ENCODE assay signal across 9 cellular contexts in genomic region chr22:37330200-37331033, GRCh38. TPM values are rescaled to one million over a fixed set of nuclear protein-coding genes. Genes with fewer than 3 reads are reported as not detected.
DNase-seq lines count a peak whose midpoint lies in the region; ATAC-seq and TF ChIP-seq lines count a peak whose summit lies in the region.
"Had no signal": no experiment of that assay in that cellular context is flagged by ENCODE, and none has a peak within 500 bp of the region (broad histone marks: within the 10 kb centered on the region; RNA-seq: fewer than 3 reads in every experiment).

No MANE protein-coding gene starts in this region.

- no peak overlapping the region for H3K4me2 ChIP-seq in KMS-11

- in situ Hi-C loops in SK-MEL-5 (cut with HindIII; ENCODE audit: low pct_unique_long_range_greater_than_20kb, low sequenced_read_pairs): no loop called here

- H3K4me1 ChIP-seq in KMS-11 (ENCODE audit: low read depth, poor library complexity, severe bottlenecking): peaks cover 5% of the 10 kb centered on the region
- no peaks in the 10 kb centered on the region for H3K4me1 ChIP-seq in endodermal cell (ENCODE audit: control insufficient read depth, insufficient read depth, low read length)

- H3K36me3 Mint-ChIP-seq in endodermal cell (ENCODE audit: low read depth) (no peaks in the 10 kb centered on the region), progenitor cell of endocrine pancreas (ENCODE audit: insufficient read depth) (no peaks in the 10 kb centered on the region)

- H3K4me1 Mint-ChIP-seq in endodermal cell: peaks cover 3% of the 10 kb centered on the region
- H3K4me1 Mint-ChIP-seq in progenitor cell of endocrine pancreas (ENCODE audit: low read depth): peaks cover 23% of the 10 kb centered on the region

- H3K36me3 ChIP-seq in KMS-11 (ENCODE audit: insufficient read depth): no peaks in the 10 kb centered on the region
- no peaks in the 10 kb centered on the region for H3K36me3 ChIP-seq in endodermal cell (ENCODE audit: control insufficient read depth, insufficient read depth, low read length)

- no peak overlapping the region for H2AFZ ChIP-seq in KMS-11 (ENCODE audit: low read depth)

- peak; percentile 36 for TF ChIP-seq CTCF in KMS-11 (conservative IDR thresholded peaks at IDR 0.05; ENCODE audit: low read depth, low read length)
- peak; percentile 70 for TF ChIP-seq CTCF in endodermal cell (conservative IDR thresholded peaks at IDR 0.05)
- peak; percentile 60 for TF ChIP-seq CTCF in progenitor cell of endocrine pancreas (IDR thresholded peaks at IDR 0.05; ENCODE audit: unreplicated experiment)

- H3K9ac ChIP-seq in KMS-11: no peak overlapping the region
- H3K9ac ChIP-seq in endodermal cell (ENCODE audit: extremely low read depth, low read length, poor library complexity, severe bottlenecking): no peak overlapping the region

- peaks cover 77% of the 10 kb centered on the region for H3K27me3 ChIP-seq in KMS-11 (ENCODE audit: insufficient read depth, low read depth)
- peaks cover 61% of the 10 kb centered on the region for H3K27me3 ChIP-seq in endodermal cell (ENCODE audit: control insufficient read depth, insufficient read depth, low read length, poor library complexity, severe bottlenecking)

- no peaks in the 10 kb centered on the region for H3K79me2 ChIP-seq in KMS-11 (ENCODE audit: insufficient read depth, low read depth)

- no peaks in the 10 kb centered on the region for H4K20me1 ChIP-seq in KMS-11 (ENCODE audit: insufficient read depth)

- no peak for ATAC-seq in HG02938 (IDR thresholded peaks at IDR 0.05; ENCODE audit: unreplicated experiment)
- no peak for ATAC-seq in GM21576 (IDR thresholded peaks at IDR 0.05; ENCODE audit: unreplicated experiment)

- H3K27ac Mint-ChIP-seq in endodermal cell (no peak overlapping the region), progenitor cell of endocrine pancreas (peak overlapping the region; percentile 60)

- no peak overlapping the region for H3K27ac ChIP-seq in KMS-11
- H3K27ac ChIP-seq in endodermal cell (ENCODE audit: low read depth, low read length): no peak overlapping the region
- H3K27ac ChIP-seq: skin epidermis had no signal

- H3K4me3 ChIP-seq in KMS-11 (IDR thresholded peaks at IDR 0.05; ENCODE audit: insufficient read depth, low read depth, low read length) (no peak overlapping the region), endodermal cell (ENCODE audit: low read length) (no peak overlapping the region)
- H3K4me3 ChIP-seq: skin epidermis had no signal

- H3K27me3 Mint-ChIP-seq in endodermal cell (ENCODE audit: insufficient read depth) (peaks cover 79% of the 10 kb centered on the region), progenitor cell of endocrine pancreas (peaks cover 30% of the 10 kb centered on the region)

- DNase-seq in NCI-H1417 (lab: John Stamatoyannopoulos, UW) (peak; percentile 34 to 74 (median 40)), NCI-H1417 treated with DMSO at 0.1 percent for 48 hours (lab: John Stamatoyannopoulos, UW) (no peak), SK-MEL-5 (ENCODE audit: low read depth, low spot score) (peak; percentile 80), endodermal cell (peak; percentile 97), progenitor cell of endocrine pancreas (ENCODE audit: low spot score, unreplicated experiment) (peak; percentile 81)

- no peaks in the 10 kb centered on the region for H3K9me3 Mint-ChIP-seq in endodermal cell
- no peaks in the 10 kb centered on the region for H3K9me3 Mint-ChIP-seq in progenitor cell of endocrine pancreas (ENCODE audit: low read depth)

- WGBS in endodermal cell (ENCODE audit: insufficient coverage in 1 of 2, insufficient read length in 1 of 2), 2 experiments: 37 to 89% methylated on average over 3 to 9 of the region's 9 CpGs

- H3K4me3 Mint-ChIP-seq in endodermal cell (no peak overlapping the region), progenitor cell of endocrine pancreas (ENCODE audit: low read depth) (no peak overlapping the region)

- no peaks in the 10 kb centered on the region for H3K9me3 ChIP-seq in endodermal cell (ENCODE audit: control insufficient read depth, low read length)

RNA-seq across cellular contexts. Expression of gene CYTH4, which starts 48.1 kb away (rescaled TPM):
- total RNA-seq in SK-MEL-5 (2014; rRNA removed; shearing (Covaris generic)): 0.08 and 0.11 TPM in 2 replicates
- not detected in 2 replicates for polyA plus RNA-seq in SK-MEL-5 (2015; cell fraction: cytosol; rRNA removed)
- not detected in 2 replicates for polyA plus RNA-seq in SK-MEL-5 (2015; cell fraction: nucleus; rRNA removed)
- total RNA-seq in endodermal cell: not detected
- polyA plus RNA-seq in endodermal cell (2013, experiment 1 of 2): not detected
- polyA plus RNA-seq in endodermal cell (2013, experiment 2 of 2): not detected
- not detected in 2 replicates for total RNA-seq in progenitor cell of endocrine pancreas
